In genomic region chr6:101117397-101118185, GRCh38 we compare ENCODE assay signal across 1 cellular context.
TF ChIP-seq lines count a peak whose summit lies in the region.

No MANE protein-coding gene starts in this region.

TF ChIP-seq in GM23338, 12 proteins besides CTCF, POLR2A, EP300 and RAD21 (continued from another document):
- TF ChIP-seq STAT1 (IDR thresholded peaks at IDR 0.05; ENCODE audit: unreplicated experiment) (no peak), ETS1 (IDR thresholded peaks at IDR 0.05) (no peak)
